ENCODE assay signal across 1 cellular context in genomic region chr6:97067045-97067444, GRCh38.
TF ChIP-seq lines count a peak whose summit lies in the region.

No MANE protein-coding gene starts in this region.

TF ChIP-seq in GM23338, 12 proteins besides CTCF, POLR2A, EP300 and RAD21 (continued from another document):
- TF ChIP-seq, protein P1, sequence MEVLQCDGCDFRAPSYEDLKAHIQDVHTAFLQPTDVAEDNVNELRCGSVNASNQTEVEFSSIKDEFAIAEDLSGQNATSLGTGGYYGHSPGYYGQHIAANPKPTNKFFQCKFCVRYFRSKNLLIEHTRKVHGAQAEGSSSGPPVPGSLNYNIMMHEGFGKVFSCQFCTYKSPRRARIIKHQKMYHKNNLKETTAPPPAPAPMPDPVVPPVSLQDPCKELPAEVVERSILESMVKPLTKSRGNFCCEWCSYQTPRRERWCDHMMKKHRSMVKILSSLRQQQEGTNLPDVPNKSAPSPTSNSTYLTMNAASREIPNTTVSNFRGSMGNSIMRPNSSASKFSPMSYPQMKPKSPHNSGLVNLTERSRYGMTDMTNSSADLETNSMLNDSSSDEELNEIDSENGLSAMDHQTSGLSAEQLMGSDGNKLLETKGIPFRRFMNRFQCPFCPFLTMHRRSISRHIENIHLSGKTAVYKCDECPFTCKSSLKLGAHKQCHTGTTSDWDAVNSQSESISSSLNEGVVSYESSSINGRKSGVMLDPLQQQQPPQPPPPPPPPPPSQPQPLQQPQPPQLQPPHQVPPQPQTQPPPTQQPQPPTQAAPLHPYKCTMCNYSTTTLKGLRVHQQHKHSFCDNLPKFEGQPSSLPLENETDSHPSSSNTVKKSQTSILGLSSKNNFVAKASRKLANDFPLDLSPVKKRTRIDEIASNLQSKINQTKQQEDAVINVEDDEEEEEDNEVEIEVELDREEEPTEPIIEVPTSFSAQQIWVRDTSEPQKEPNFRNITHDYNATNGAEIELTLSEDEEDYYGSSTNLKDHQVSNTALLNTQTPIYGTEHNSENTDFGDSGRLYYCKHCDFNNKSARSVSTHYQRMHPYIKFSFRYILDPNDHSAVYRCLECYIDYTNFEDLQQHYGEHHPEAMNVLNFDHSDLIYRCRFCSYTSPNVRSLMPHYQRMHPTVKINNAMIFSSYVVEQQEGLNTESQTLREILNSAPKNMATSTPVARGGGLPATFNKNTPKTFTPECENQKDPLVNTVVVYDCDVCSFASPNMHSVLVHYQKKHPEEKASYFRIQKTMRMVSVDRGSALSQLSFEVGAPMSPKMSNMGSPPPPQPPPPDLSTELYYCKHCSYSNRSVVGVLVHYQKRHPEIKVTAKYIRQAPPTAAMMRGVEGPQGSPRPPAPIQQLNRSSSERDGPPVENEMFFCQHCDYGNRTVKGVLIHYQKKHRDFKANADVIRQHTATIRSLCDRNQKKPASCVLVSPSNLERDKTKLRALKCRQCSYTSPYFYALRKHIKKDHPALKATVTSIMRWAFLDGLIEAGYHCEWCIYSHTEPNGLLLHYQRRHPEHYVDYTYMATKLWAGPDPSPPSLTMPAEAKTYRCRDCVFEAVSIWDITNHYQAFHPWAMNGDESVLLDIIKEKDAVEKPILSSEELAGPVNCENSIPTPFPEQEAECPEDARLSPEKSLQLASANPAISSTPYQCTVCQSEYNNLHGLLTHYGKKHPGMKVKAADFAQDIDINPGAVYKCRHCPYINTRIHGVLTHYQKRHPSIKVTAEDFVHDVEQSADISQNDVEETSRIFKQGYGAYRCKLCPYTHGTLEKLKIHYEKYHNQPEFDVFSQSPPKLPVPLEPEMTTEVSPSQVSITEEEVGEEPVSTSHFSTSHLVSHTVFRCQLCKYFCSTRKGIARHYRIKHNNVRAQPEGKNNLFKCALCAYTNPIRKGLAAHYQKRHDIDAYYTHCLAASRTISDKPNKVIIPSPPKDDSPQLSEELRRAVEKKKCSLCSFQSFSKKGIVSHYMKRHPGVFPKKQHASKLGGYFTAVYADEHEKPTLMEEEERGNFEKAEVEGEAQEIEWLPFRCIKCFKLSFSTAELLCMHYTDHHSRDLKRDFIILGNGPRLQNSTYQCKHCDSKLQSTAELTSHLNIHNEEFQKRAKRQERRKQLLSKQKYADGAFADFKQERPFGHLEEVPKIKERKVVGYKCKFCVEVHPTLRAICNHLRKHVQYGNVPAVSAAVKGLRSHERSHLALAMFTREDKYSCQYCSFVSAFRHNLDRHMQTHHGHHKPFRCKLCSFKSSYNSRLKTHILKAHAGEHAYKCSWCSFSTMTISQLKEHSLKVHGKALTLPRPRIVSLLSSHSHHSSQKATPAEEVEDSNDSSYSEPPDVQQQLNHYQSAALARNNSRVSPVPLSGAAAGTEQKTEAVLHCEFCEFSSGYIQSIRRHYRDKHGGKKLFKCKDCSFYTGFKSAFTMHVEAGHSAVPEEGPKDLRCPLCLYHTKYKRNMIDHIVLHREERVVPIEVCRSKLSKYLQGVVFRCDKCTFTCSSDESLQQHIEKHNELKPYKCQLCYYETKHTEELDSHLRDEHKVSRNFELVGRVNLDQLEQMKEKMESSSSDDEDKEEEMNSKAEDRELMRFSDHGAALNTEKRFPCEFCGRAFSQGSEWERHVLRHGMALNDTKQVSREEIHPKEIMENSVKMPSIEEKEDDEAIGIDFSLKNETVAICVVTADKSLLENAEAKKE (CRISPR knock-in tag; IDR thresholded peaks at IDR 0.05), result no peak
- TF ChIP-seq, protein P2, sequence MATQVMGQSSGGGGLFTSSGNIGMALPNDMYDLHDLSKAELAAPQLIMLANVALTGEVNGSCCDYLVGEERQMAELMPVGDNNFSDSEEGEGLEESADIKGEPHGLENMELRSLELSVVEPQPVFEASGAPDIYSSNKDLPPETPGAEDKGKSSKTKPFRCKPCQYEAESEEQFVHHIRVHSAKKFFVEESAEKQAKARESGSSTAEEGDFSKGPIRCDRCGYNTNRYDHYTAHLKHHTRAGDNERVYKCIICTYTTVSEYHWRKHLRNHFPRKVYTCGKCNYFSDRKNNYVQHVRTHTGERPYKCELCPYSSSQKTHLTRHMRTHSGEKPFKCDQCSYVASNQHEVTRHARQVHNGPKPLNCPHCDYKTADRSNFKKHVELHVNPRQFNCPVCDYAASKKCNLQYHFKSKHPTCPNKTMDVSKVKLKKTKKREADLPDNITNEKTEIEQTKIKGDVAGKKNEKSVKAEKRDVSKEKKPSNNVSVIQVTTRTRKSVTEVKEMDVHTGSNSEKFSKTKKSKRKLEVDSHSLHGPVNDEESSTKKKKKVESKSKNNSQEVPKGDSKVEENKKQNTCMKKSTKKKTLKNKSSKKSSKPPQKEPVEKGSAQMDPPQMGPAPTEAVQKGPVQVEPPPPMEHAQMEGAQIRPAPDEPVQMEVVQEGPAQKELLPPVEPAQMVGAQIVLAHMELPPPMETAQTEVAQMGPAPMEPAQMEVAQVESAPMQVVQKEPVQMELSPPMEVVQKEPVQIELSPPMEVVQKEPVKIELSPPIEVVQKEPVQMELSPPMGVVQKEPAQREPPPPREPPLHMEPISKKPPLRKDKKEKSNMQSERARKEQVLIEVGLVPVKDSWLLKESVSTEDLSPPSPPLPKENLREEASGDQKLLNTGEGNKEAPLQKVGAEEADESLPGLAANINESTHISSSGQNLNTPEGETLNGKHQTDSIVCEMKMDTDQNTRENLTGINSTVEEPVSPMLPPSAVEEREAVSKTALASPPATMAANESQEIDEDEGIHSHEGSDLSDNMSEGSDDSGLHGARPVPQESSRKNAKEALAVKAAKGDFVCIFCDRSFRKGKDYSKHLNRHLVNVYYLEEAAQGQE (IDR thresholded peaks at IDR 0.05; ENCODE audit: unreplicated experiment), result no peak
- no peak for TF ChIP-seq NANOG (IDR thresholded peaks at IDR 0.05; ENCODE audit: borderline replicate concordance)
- TF ChIP-seq, protein P3, sequence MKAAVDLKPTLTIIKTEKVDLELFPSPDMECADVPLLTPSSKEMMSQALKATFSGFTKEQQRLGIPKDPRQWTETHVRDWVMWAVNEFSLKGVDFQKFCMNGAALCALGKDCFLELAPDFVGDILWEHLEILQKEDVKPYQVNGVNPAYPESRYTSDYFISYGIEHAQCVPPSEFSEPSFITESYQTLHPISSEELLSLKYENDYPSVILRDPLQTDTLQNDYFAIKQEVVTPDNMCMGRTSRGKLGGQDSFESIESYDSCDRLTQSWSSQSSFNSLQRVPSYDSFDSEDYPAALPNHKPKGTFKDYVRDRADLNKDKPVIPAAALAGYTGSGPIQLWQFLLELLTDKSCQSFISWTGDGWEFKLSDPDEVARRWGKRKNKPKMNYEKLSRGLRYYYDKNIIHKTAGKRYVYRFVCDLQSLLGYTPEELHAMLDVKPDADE (IDR thresholded peaks at IDR 0.05), result no peak
- TF ChIP-seq ZNF114 (CRISPR knock-in tag; IDR thresholded peaks at IDR 0.05), result no peak
- no peak for TF ChIP-seq STAT1 (IDR thresholded peaks at IDR 0.05; ENCODE audit: unreplicated experiment)
- no peak for TF ChIP-seq JUNB (IDR thresholded peaks at IDR 0.05; ENCODE audit: unreplicated experiment)
